ENCODE assay signal across 10 cellular contexts in the genomic region with DNA sequence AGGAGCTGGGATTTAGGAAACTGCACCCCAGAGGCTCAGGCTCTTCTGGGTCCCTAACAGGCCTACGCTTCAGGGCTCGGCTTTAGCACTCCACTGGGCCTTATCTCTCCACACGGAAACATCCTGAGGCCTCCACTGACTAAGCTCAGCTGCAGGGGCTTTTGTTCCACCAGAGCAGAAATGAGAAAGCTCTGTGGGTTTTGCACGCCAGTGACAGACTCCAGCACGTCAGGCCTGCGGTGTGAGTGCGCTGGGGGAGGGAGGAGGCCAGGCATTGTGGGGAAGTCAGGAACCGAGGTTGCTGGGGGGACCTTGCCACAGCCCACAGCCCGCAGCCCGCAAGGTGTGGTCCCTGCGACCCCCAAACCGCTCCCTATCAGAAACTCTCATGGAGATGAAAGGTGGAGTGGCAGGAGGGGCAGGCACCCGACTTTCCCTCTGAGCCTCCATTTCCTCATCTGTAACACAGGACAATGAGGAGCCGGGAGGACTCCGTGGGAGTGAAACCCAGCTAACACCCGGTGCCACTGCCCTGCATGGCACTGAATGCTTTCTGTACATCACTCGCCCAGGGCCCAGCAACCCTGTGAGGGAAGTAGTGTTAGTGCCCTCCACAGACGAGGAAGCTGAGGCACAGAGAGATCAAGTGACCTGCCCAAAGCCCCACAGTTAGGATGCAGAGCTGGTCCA.
DNase-seq lines count a peak whose midpoint lies in the region; ATAC-seq, FAIRE-seq and TF ChIP-seq lines count a peak whose summit lies in the region.
"Had no signal": no experiment of that assay in that cellular context is flagged by ENCODE, and none has a peak within 500 bp of the region (broad histone marks: within the 10 kb centered on the region; RNA-seq: fewer than 3 reads in every experiment).

No MANE protein-coding gene starts in this region.

- H3K4me1 ChIP-seq in tibial artery (no peaks in the 10 kb centered on the region), BE2C (peaks cover 5% of the 10 kb centered on the region; the same call in 1 of the 2 replicates)

- no peaks in the 10 kb centered on the region for H3K36me3 Mint-ChIP-seq in activated naive CD4-positive, alpha-beta T cell treated with anti-CD3 and anti-CD28 coated beads, Interleukin-2, amount 10 ng/mL, durations not matched to agents 7 days and 5 days
- no peaks in the 10 kb centered on the region for H3K36me3 Mint-ChIP-seq in activated naive CD8-positive, alpha-beta T cell treated with anti-CD3 and anti-CD28 coated beads, Interleukin-2, amount 50 U/mL, for 24 hours (ENCODE audit: low read depth)

- peaks cover 17% of the 10 kb centered on the region for H3K4me1 Mint-ChIP-seq in activated naive CD4-positive, alpha-beta T cell treated with anti-CD3 and anti-CD28 coated beads, Interleukin-2, amount 10 ng/mL, durations not matched to agents 7 days and 5 days
- H3K4me1 Mint-ChIP-seq in activated naive CD8-positive, alpha-beta T cell treated with anti-CD3 and anti-CD28 coated beads, Interleukin-2, amount 50 U/mL, for 24 hours, result peaks cover 28% of the 10 kb centered on the region
- H3K4me1 Mint-ChIP-seq: B cell had no signal

- H3K4me3 ChIP-seq in tibial artery (no peak overlapping the region), BE2C (ENCODE audit: low read depth, low read length) (no peak overlapping the region)
- H3K4me3 ChIP-seq: cardiac muscle cell had no signal

- H3K4me3 Mint-ChIP-seq in activated naive CD4-positive, alpha-beta T cell treated with anti-CD3 and anti-CD28 coated beads, Interleukin-2, amount 10 ng/mL, durations not matched to agents 7 days and 5 days, result no peak overlapping the region
- H3K4me3 Mint-ChIP-seq in activated naive CD8-positive, alpha-beta T cell treated with anti-CD3 and anti-CD28 coated beads, Interleukin-2, amount 50 U/mL, for 24 hours, result peak overlapping the region; percentile 53
- H3K4me3 Mint-ChIP-seq: B cell had no signal

- intact Hi-C loops in tibial artery (cut with DNase I; ENCODE audit: low total_unique reads), result no loop called here

- CTCF ChIA-PET in activated naive CD4-positive, alpha-beta T cell treated with anti-CD3 and anti-CD28 coated beads, Interleukin-2, amount 10 ng/mL, durations not matched to agents 7 days and 5 days (lab: Charles Lee), result interaction anchor here (0.7 to 1.3 kb wide), 2 partner anchors 11 to 64 kb away, joined by 3 to 5 read pairs; no protein-coding TSS in a partner anchor

- no peaks in the 10 kb centered on the region for H3K9me3 ChIP-seq in tibial artery
- H3K9me3 ChIP-seq in BE2C, result no peaks in the 10 kb centered on the region

- no peak overlapping the region for H3K27ac Mint-ChIP-seq in activated naive CD4-positive, alpha-beta T cell treated with anti-CD3 and anti-CD28 coated beads, Interleukin-2, amount 10 ng/mL, durations not matched to agents 7 days and 5 days
- H3K27ac Mint-ChIP-seq in activated naive CD8-positive, alpha-beta T cell treated with anti-CD3 and anti-CD28 coated beads, Interleukin-2, amount 50 U/mL, for 24 hours, result peak overlapping the region; percentile 85
- H3K27ac Mint-ChIP-seq: B cell had no signal

- no peak overlapping the region for H3K27ac ChIP-seq in tibial artery
- H3K27ac ChIP-seq: cardiac muscle cell had no signal

- peak; percentile 65 for ATAC-seq in HG03280 (IDR thresholded peaks at IDR 0.05; ENCODE audit: unreplicated experiment)
- ATAC-seq in activated naive CD8-positive, alpha-beta T cell treated with anti-CD3 and anti-CD28 coated beads, Interleukin-2, amount 50 U/mL, for 24 hours, result peak; percentile 90
- no peak for ATAC-seq in SK-N-SH treated with all-trans-retinoic acid at 6 μM for 48 hours

- no peak for FAIRE-seq in frontal cortex (lab: Jason Lieb, UNC)

- TF ChIP-seq CTCF in tibial artery (IDR thresholded peaks at IDR 0.05) (no peak), BE2C (IDR thresholded peaks at IDR 0.05; ENCODE audit: low read depth, low read length) (no peak)

- no peaks in the 10 kb centered on the region for H3K9me3 Mint-ChIP-seq in activated naive CD4-positive, alpha-beta T cell treated with anti-CD3 and anti-CD28 coated beads, Interleukin-2, amount 10 ng/mL, durations not matched to agents 7 days and 5 days
- no peaks in the 10 kb centered on the region for H3K9me3 Mint-ChIP-seq in activated naive CD8-positive, alpha-beta T cell treated with anti-CD3 and anti-CD28 coated beads, Interleukin-2, amount 50 U/mL, for 24 hours

- H3K27me3 ChIP-seq in tibial artery (peaks cover 0 to 20% of the 10 kb centered on the region in 2 donors), BE2C (no peaks in the 10 kb centered on the region)
- H3K27me3 ChIP-seq: cardiac muscle cell had no signal

- peak; percentile 46 for DNase-seq in activated naive CD4-positive, alpha-beta T cell treated with anti-CD3 and anti-CD28 coated beads, Interleukin-2, amount 10 ng/mL, durations not matched to agents 7 days and 5 days
- DNase-seq in activated naive CD4-positive, alpha-beta T cell treated with Interleukin-2 at 50 U/mL for 16 hours, result no peak
- DNase-seq in activated naive CD8-positive, alpha-beta T cell treated with anti-CD3 and anti-CD28 coated beads, Interleukin-2, amount 50 U/mL, for 24 hours, result peak; percentile 77
- DNase-seq in tibial artery (peak; percentile 10 to 42), frontal cortex (ENCODE audit: low spot score in 2 of 2) (no peak), BE2C (no peak)

- no peaks in the 10 kb centered on the region for H3K36me3 ChIP-seq in tibial artery
- H3K36me3 ChIP-seq in BE2C, result no peaks in the 10 kb centered on the region
- H3K36me3 ChIP-seq: cardiac muscle cell had no signal

- H3K27me3 Mint-ChIP-seq in activated naive CD4-positive, alpha-beta T cell treated with anti-CD3 and anti-CD28 coated beads, Interleukin-2, amount 10 ng/mL, durations not matched to agents 7 days and 5 days, result peaks cover 48% of the 10 kb centered on the region
- peaks cover 46% of the 10 kb centered on the region for H3K27me3 Mint-ChIP-seq in activated naive CD8-positive, alpha-beta T cell treated with anti-CD3 and anti-CD28 coated beads, Interleukin-2, amount 50 U/mL, for 24 hours

TF ChIP-seq in SK-N-SH treated with all-trans-retinoic acid at 6 μM for 48 hours, 23 proteins besides CTCF, POLR2A, EP300 and RAD21 (continues in another document):
- TF ChIP-seq RARB (CRISPR knock-in tag; IDR thresholded peaks at IDR 0.05) (no peak), ARNTL (CRISPR knock-in tag; IDR thresholded peaks at IDR 0.05; ENCODE audit: borderline replicate concordance, low read depth) (no peak), ZC3H10 (CRISPR knock-in tag; IDR thresholded peaks at IDR 0.05) (no peak), ISL1 (CRISPR knock-in tag; IDR thresholded peaks at IDR 0.05) (no peak), GLIS3 (CRISPR knock-in tag; IDR thresholded peaks at IDR 0.05) (no peak), POU6F1 (CRISPR knock-in tag; IDR thresholded peaks at IDR 0.05; ENCODE audit: borderline replicate concordance, low read depth) (no peak), ESRRG (CRISPR knock-in tag; IDR thresholded peaks at IDR 0.05) (no peak), TCF4 (CRISPR knock-in tag; IDR thresholded peaks at IDR 0.05; ENCODE audit: borderline replicate concordance) (no peak), ZNF8 (CRISPR knock-in tag; IDR thresholded peaks at IDR 0.05) (no peak), SNAI2 (CRISPR knock-in tag; IDR thresholded peaks at IDR 0.05) (no peak), CREB5 (CRISPR knock-in tag; IDR thresholded peaks at IDR 0.05; ENCODE audit: low read depth) (no peak), ZFP30 (CRISPR knock-in tag; IDR thresholded peaks at IDR 0.05) (no peak), OSR1 (CRISPR knock-in tag; IDR thresholded peaks at IDR 0.05) (no peak), CSDC2 (CRISPR knock-in tag; IDR thresholded peaks at IDR 0.05) (no peak)

Comparison
In these comparisons a context has a peak if more than half of its experiments do, and no peak if none do; other contexts are left out.
1. DNase-seq: peak in activated naive CD4-positive, alpha-beta T cell treated with anti-CD3 and anti-CD28 coated beads, Interleukin-2, amount 10 ng/mL, durations not matched to agents 7 days and 5 days (single experiment), activated naive CD8-positive, alpha-beta T cell treated with anti-CD3 and anti-CD28 coated beads, Interleukin-2, amount 50 U/mL, for 24 hours (single experiment) and tibial artery (2 of 2); none in activated naive CD4-positive, alpha-beta T cell treated with Interleukin-2 at 50 U/mL for 16 hours (single experiment), frontal cortex (0 of 2) and BE2C (single experiment).